ENCODE assay signal across 15 cellular contexts in the genomic region with DNA sequence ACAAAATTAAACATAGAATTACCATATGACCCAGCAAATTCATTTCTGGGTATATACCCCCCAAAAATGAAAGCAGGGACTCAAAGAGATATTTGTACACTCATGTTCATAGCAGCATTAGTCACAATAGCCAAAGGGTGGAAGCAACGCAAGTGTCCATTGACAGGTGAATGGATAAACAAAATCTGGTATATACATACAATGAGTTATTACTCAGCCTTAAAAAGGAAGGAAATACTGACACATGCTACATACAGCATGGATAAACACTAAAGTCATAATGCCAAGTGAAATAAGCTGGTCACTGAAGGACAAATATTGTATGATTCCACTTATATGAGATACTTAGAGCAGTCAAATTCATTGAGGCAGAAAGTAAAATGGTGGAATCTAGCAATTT. TPM values are rescaled to one million over a fixed set of nuclear protein-coding genes. Genes with fewer than 3 reads are reported as not detected.
DNase-seq lines count a peak whose midpoint lies in the region; ATAC-seq and TF ChIP-seq lines count a peak whose summit lies in the region.
"Had no signal": no experiment of that assay in that cellular context is flagged by ENCODE, and none has a peak within 500 bp of the region (broad histone marks: within the 10 kb centered on the region; RNA-seq: fewer than 3 reads in every experiment).

No MANE protein-coding gene starts in this region.

- H3K4me1 Mint-ChIP-seq in activated CD8-positive, alpha-beta T cell treated with anti-CD3 and anti-CD28 coated beads for 36 hours (ENCODE audit: low read depth) = peaks cover 8% of the 10 kb centered on the region
- peaks cover 4% of the 10 kb centered on the region for H3K4me1 Mint-ChIP-seq in activated CD8-positive, alpha-beta T cell treated with anti-CD3 and anti-CD28 coated beads, Interleukin-2, amount 10 ng/mL, durations not matched to agents 7 days and 5 days (ENCODE audit: low read depth)

- no peak overlapping the region for H3K4me3 ChIP-seq in mammary epithelial cell (replicated peaks in 1 of 3; ENCODE audit: insufficient read depth in 1 of 3, low read depth in 2 of 3, low read length in 3 of 3)
- H3K4me3 ChIP-seq in left lung = no peak overlapping the region
- no peak overlapping the region for H3K4me3 ChIP-seq in brain microvascular endothelial cell (ENCODE audit: low read depth, low read length)

- no peak for DNase-seq in activated CD8-positive, alpha-beta T cell treated with anti-CD3 and anti-CD28 coated beads for 36 hours
- no peak for DNase-seq in activated CD8-positive, alpha-beta T cell treated with anti-CD3 and anti-CD28 coated beads, Interleukin-2, amount 10 ng/mL, durations not matched to agents 7 days and 5 days
- DNase-seq in mammary epithelial cell = peak; percentile 18
- peak; percentile 33 for DNase-seq in epithelial cell of prostate (ENCODE audit: low read depth, low spot score)
- no peak for DNase-seq in left lung
- no peak for DNase-seq in globus pallidus (ENCODE audit: low spot score)
- no peak for DNase-seq in brain microvascular endothelial cell
- DNase-seq: BE2C; CD4-positive, alpha-beta memory T cell; DMS153; DMS79 treated with DMSO at 0.1 percent for 48 hours; GDM1; GOT3; H9 had no signal

- H3K36me3 ChIP-seq in mammary epithelial cell (ENCODE audit: insufficient read depth, low read length) (no peaks in the 10 kb centered on the region), left lung (no peaks in the 10 kb centered on the region), brain microvascular endothelial cell (replicated peaks) (no peaks in the 10 kb centered on the region)
- H3K36me3 ChIP-seq: BE2C had no signal

- dilution Hi-C loops in mammary epithelial cell (cut with HindIII; ENCODE audit: low sequenced_read_pairs) = no loop called here

- H3K4me1 ChIP-seq in mammary epithelial cell (ENCODE audit: insufficient read depth, low read length) = peaks cover 5% of the 10 kb centered on the region
- H3K4me1 ChIP-seq in left lung = peaks cover 0 to 12% of the 10 kb centered on the region in 2 donors
- H3K4me1 ChIP-seq: BE2C had no signal

- no peaks in the 10 kb centered on the region for H3K27me3 ChIP-seq in mammary epithelial cell (ENCODE audit: insufficient read depth, low read length)
- H3K27me3 ChIP-seq in left lung = no peaks in the 10 kb centered on the region
- no peaks in the 10 kb centered on the region for H3K27me3 ChIP-seq in brain microvascular endothelial cell (replicated peaks)

- BruUV-seq in mammary epithelial cell (replicated peaks; lab: Mats Ljungman, UMichigan) = no TSS peak

- no peaks in the 10 kb centered on the region for H3K36me3 Mint-ChIP-seq in activated CD8-positive, alpha-beta T cell treated with anti-CD3 and anti-CD28 coated beads for 36 hours (ENCODE audit: low read depth)
- no peaks in the 10 kb centered on the region for H3K36me3 Mint-ChIP-seq in activated CD8-positive, alpha-beta T cell treated with anti-CD3 and anti-CD28 coated beads, Interleukin-2, amount 10 ng/mL, durations not matched to agents 7 days and 5 days (ENCODE audit: low read depth)
- H3K36me3 Mint-ChIP-seq: CD4-positive, alpha-beta memory T cell had no signal

- peak; percentile 18 for ATAC-seq in activated CD8-positive, alpha-beta T cell treated with anti-CD3 and anti-CD28 coated beads for 36 hours
- no peak for ATAC-seq in activated CD8-positive, alpha-beta T cell treated with anti-CD3 and anti-CD28 coated beads, Interleukin-2, amount 10 ng/mL, durations not matched to agents 7 days and 5 days
- no peak for ATAC-seq in left lung

- no peak for TF ChIP-seq CTCF in activated CD8-positive, alpha-beta T cell treated with anti-CD3 and anti-CD28 coated beads for 36 hours (IDR thresholded peaks at IDR 0.05)
- TF ChIP-seq CTCF in mammary epithelial cell (conservative IDR thresholded peaks at IDR 0.05 in 1 of 2, IDR thresholded peaks at IDR 0.05 in 1 of 2; ENCODE audit: extremely low read depth in 1 of 2, insufficient read depth in 1 of 2, low read depth in 1 of 2, low read length in 2 of 2) (no peak), left lung (IDR thresholded peaks at IDR 0.05) (no peak), brain microvascular endothelial cell (IDR thresholded peaks at IDR 0.05; ENCODE audit: low read depth, low read length, missing control alignments) (no peak)

- peaks cover 1% of the 10 kb centered on the region for H3K9me3 Mint-ChIP-seq in activated CD8-positive, alpha-beta T cell treated with anti-CD3 and anti-CD28 coated beads for 36 hours
- no peaks in the 10 kb centered on the region for H3K9me3 Mint-ChIP-seq in activated CD8-positive, alpha-beta T cell treated with anti-CD3 and anti-CD28 coated beads, Interleukin-2, amount 10 ng/mL, durations not matched to agents 7 days and 5 days (ENCODE audit: insufficient read depth)
- H3K9me3 Mint-ChIP-seq: CD4-positive, alpha-beta memory T cell; H9 had no signal

- no peaks in the 10 kb centered on the region for H4K20me1 ChIP-seq in mammary epithelial cell (ENCODE audit: insufficient read depth, low read length)

- H2AFZ ChIP-seq in mammary epithelial cell (ENCODE audit: low read depth, low read length) = no peak overlapping the region

- H3K4me3 Mint-ChIP-seq in activated CD8-positive, alpha-beta T cell treated with anti-CD3 and anti-CD28 coated beads for 36 hours = no peak overlapping the region
- H3K4me3 Mint-ChIP-seq in activated CD8-positive, alpha-beta T cell treated with anti-CD3 and anti-CD28 coated beads, Interleukin-2, amount 10 ng/mL, durations not matched to agents 7 days and 5 days = no peak overlapping the region
- H3K4me3 Mint-ChIP-seq: CD4-positive, alpha-beta memory T cell; H9 had no signal

- CTCF ChIA-PET in activated CD8-positive, alpha-beta T cell treated with anti-CD3 and anti-CD28 coated beads for 36 hours (lab: Charles Lee) = no interaction called here
- CTCF ChIA-PET in activated CD8-positive, alpha-beta T cell treated with anti-CD3 and anti-CD28 coated beads, Interleukin-2, amount 10 ng/mL, durations not matched to agents 7 days and 5 days (lab: Charles Lee) = no interaction called here
- CTCF ChIA-PET in mammary epithelial cell (lab: Charles Lee; ENCODE audit: low non-redundant PET) = no interaction called here

- 31% methylated on average over 1 of the region's 1 CpG for WGBS in mammary epithelial cell (ENCODE audit: low coverage, missing lambda C conversion rate)

- H3K27ac Mint-ChIP-seq in activated CD8-positive, alpha-beta T cell treated with anti-CD3 and anti-CD28 coated beads for 36 hours = no peak overlapping the region
- no peak overlapping the region for H3K27ac Mint-ChIP-seq in activated CD8-positive, alpha-beta T cell treated with anti-CD3 and anti-CD28 coated beads, Interleukin-2, amount 10 ng/mL, durations not matched to agents 7 days and 5 days
- H3K27ac Mint-ChIP-seq: CD4-positive, alpha-beta memory T cell; H9 had no signal

- POLR2A ChIA-PET in activated CD8-positive, alpha-beta T cell treated with anti-CD3 and anti-CD28 coated beads for 36 hours (lab: Charles Lee) = no interaction called here
- POLR2A ChIA-PET in activated CD8-positive, alpha-beta T cell treated with anti-CD3 and anti-CD28 coated beads, Interleukin-2, amount 10 ng/mL, durations not matched to agents 7 days and 5 days (lab: Charles Lee) = no interaction called here

- no peaks in the 10 kb centered on the region for H3K9me3 ChIP-seq in mammary epithelial cell (replicated peaks; ENCODE audit: insufficient read depth, low read length)
- no peaks in the 10 kb centered on the region for H3K9me3 ChIP-seq in left lung
- H3K9me3 ChIP-seq: BE2C had no signal

- no peak overlapping the region for H3K4me2 ChIP-seq in mammary epithelial cell (ENCODE audit: insufficient read depth, low read depth, low read length)

- H3K27me3 Mint-ChIP-seq in activated CD8-positive, alpha-beta T cell treated with anti-CD3 and anti-CD28 coated beads for 36 hours = no peaks in the 10 kb centered on the region
- peaks cover 3% of the 10 kb centered on the region for H3K27me3 Mint-ChIP-seq in activated CD8-positive, alpha-beta T cell treated with anti-CD3 and anti-CD28 coated beads, Interleukin-2, amount 10 ng/mL, durations not matched to agents 7 days and 5 days (ENCODE audit: low read depth)

- no peak overlapping the region for H3K27ac ChIP-seq in mammary epithelial cell (ENCODE audit: insufficient read depth, low read depth, low read length)
- no peak overlapping the region for H3K27ac ChIP-seq in epithelial cell of prostate
- H3K27ac ChIP-seq in left lung = no peak overlapping the region
- no peak overlapping the region for H3K27ac ChIP-seq in brain microvascular endothelial cell
- H3K27ac ChIP-seq: C4-2B had no signal

- in situ Hi-C loops in mammary epithelial cell (cut with MboI; ENCODE audit: low sequenced_read_pairs in 2 of 2) (no loop called here), brain microvascular endothelial cell (cut with HindIII; ENCODE audit: low pct_ligation_motif_present, low sequenced_read_pairs) (no loop called here)

- intact Hi-C loops in activated CD8-positive, alpha-beta T cell treated with anti-CD3 and anti-CD28 coated beads for 36 hours (cut with micrococcal nuclease) = no loop called here
- intact Hi-C loops in mammary epithelial cell (cut with micrococcal nuclease) = no loop called here
- intact Hi-C loops in left lung (cut with DNase I) = no loop called here

- no peak overlapping the region for H3K9ac ChIP-seq in mammary epithelial cell (ENCODE audit: insufficient read depth, low read length)

- H3K79me2 ChIP-seq in mammary epithelial cell (ENCODE audit: insufficient read depth, low read length) = no peaks in the 10 kb centered on the region

RNA-seq across cellular contexts. Expression of a gene that starts 5.3 kb away (rescaled TPM):
- total RNA-seq in activated CD8-positive, alpha-beta T cell treated with anti-CD3 and anti-CD28 coated beads for 36 hours = 10 to 100 TPM; 19.4 to 20.7 TPM
- total RNA-seq in activated CD8-positive, alpha-beta T cell treated with anti-CD3 and anti-CD28 coated beads, Interleukin-2, amount 10 ng/mL, durations not matched to agents 7 days and 5 days = 10 to 100 TPM; 13.9 to 14.1 TPM
- total RNA-seq in mammary epithelial cell (1 to 10 TPM in 1 of 2 donors, under 1 TPM in 1; 0.71 to 1.2 TPM), left lung (10 to 100 TPM; 18.2 to 31.3 TPM)
- polyA plus RNA-seq in mammary epithelial cell = 1.0 TPM
- polyA minus RNA-seq in mammary epithelial cell = not detected

RNA-seq across cellular contexts. Expression of a gene that starts 49.6 kb away (rescaled TPM):
- 100 to 1,000 TPM; 207 to 210 TPM for total RNA-seq in activated CD8-positive, alpha-beta T cell treated with anti-CD3 and anti-CD28 coated beads for 36 hours
- 100 to 1,000 TPM; 167 to 168 TPM for total RNA-seq in activated CD8-positive, alpha-beta T cell treated with anti-CD3 and anti-CD28 coated beads, Interleukin-2, amount 10 ng/mL, durations not matched to agents 7 days and 5 days
- total RNA-seq in mammary epithelial cell (100 to 1,000 TPM in 1 of 2 donors, 10 to 100 TPM in 1; 81.9 to 132 TPM), left lung (100 to 1,000 TPM; 118 to 130 TPM)
- 362 TPM for polyA plus RNA-seq in mammary epithelial cell
- polyA minus RNA-seq in mammary epithelial cell = 224 TPM

Comparison
In these comparisons a context has a peak if more than half of its experiments do, and no peak if none do; other contexts are left out.
1. DNase-seq: peak in mammary epithelial cell (single experiment) and epithelial cell of prostate (single experiment); none in activated CD8-positive, alpha-beta T cell treated with anti-CD3 and anti-CD28 coated beads for 36 hours (single experiment), activated CD8-positive, alpha-beta T cell treated with anti-CD3 and anti-CD28 coated beads, Interleukin-2, amount 10 ng/mL, durations not matched to agents 7 days and 5 days (single experiment), left lung (0 of 2), globus pallidus (single experiment) and brain microvascular endothelial cell (single experiment).
2. RNA of a gene that starts 5.3 kb away (total RNA-seq): 18.2 to 31.3 TPM in left lung, 19.4 to 20.7 TPM in activated CD8-positive, alpha-beta T cell treated with anti-CD3 and anti-CD28 coated beads for 36 hours and 13.9 to 14.1 TPM in activated CD8-positive, alpha-beta T cell treated with anti-CD3 and anti-CD28 coated beads, Interleukin-2, amount 10 ng/mL, durations not matched to agents 7 days and 5 days; 0.71 to 1.2 TPM in mammary epithelial cell; every median in the first group is over 4 times any median in the second.